Comparison of ENCODE assay signal across 1 cellular context in the genomic region with DNA sequence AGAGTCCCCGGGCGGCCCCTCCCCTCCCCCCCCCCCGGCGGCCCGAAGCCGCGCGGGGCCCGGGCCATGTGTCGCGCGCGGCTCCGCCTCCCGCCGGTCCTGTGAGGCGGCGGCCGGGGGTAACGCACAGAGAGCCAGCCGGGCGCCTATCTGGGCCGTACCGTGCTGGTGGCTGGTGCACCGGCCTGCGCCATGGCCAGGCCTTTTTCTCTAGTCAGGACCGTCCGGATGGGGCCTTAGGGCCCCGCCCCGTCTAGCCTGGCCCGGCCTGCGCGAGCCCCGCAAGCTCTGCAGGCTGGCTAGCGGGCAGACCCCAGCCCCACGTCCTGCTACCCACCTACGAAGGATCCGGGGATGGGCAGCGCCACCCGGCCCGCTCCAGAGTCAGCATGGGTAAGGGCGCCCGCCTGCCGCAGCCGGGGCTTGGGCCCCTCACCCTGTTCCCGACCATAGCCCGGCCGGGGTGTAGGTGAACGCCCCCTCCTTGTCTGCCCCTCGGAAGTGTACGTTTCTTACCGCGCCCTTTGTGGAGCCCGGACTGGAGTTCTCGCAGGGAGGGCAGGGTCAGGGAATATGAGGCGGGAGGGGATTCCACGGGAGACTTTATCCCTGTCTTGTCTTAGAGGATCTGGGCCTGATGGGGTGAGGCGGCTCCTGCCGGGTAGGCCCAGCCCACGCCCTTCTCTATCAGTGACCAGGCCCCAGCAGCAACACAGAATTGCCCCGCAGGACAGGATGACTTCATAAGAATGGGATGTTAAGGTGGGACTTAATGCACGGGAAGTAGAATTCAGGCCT.
TF ChIP-seq lines count a peak whose summit lies in the region.

A gene with protein sequence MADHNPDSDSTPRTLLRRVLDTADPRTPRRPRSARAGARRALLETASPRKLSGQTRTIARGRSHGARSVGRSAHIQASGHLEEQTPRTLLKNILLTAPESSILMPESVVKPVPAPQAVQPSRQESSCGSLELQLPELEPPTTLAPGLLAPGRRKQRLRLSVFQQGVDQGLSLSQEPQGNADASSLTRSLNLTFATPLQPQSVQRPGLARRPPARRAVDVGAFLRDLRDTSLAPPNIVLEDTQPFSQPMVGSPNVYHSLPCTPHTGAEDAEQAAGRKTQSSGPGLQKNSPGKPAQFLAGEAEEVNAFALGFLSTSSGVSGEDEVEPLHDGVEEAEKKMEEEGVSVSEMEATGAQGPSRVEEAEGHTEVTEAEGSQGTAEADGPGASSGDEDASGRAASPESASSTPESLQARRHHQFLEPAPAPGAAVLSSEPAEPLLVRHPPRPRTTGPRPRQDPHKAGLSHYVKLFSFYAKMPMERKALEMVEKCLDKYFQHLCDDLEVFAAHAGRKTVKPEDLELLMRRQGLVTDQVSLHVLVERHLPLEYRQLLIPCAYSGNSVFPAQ (minus strand): TSS at position 630 of the 798 bp plus-strand sequence. CDS start 13,834 bp downstream, outside the sequence.

TF ChIP-seq in HepG2, 621 proteins besides CTCF, POLR2A, EP300 and RAD21 (continued from another document and continues in another):
- TF ChIP-seq SP140L (CRISPR knock-in tag; IDR thresholded peaks at IDR 0.05; ENCODE audit: borderline replicate concordance) (no peak), POLR2AphosphoS2 (IDR thresholded peaks at IDR 0.05; ENCODE audit: low read depth, low read length) (no peak), KDM5A (IDR thresholded peaks at IDR 0.05; ENCODE audit: borderline replicate concordance, low read length) (peak; percentile 13; the same call in 1 of the 2 replicates), TCF7L2 (IDR thresholded peaks at IDR 0.05; ENCODE audit: low read depth, low read length) (no peak), ZNF768 (CRISPR knock-in tag; IDR thresholded peaks at IDR 0.05) (no peak), GTF2F1 (IDR thresholded peaks at IDR 0.05; ENCODE audit: low read length) (no peak), ZNF160 (CRISPR knock-in tag; IDR thresholded peaks at IDR 0.05) (no peak), RBAK (CRISPR knock-in tag; IDR thresholded peaks at IDR 0.05) (no peak), ZNF772 (CRISPR knock-in tag; IDR thresholded peaks at IDR 0.05) (no peak; the same call in 1 of the 2 replicates), LCORL (IDR thresholded peaks at IDR 0.05) (no peak), LCORL (CRISPR knock-in tag; IDR thresholded peaks at IDR 0.05) (no peak), AGO1 (IDR thresholded peaks at IDR 0.05; ENCODE audit: low read depth, low read length, poor library complexity, severe bottlenecking) (no peak), JUND (CRISPR knock-in tag; IDR thresholded peaks at IDR 0.05) (peak; percentile 72), RORA (CRISPR knock-in tag; IDR thresholded peaks at IDR 0.05) (no peak), PHF5A (CRISPR knock-in tag; IDR thresholded peaks at IDR 0.05; ENCODE audit: low read depth, unreplicated experiment) (no peak), ZBTB3 (CRISPR knock-in tag; IDR thresholded peaks at IDR 0.05; ENCODE audit: borderline replicate concordance, low read depth) (no peak), ZNF101 (CRISPR knock-in tag; IDR thresholded peaks at IDR 0.05; ENCODE audit: borderline replicate concordance, low read depth) (no peak), RCOR2 (CRISPR knock-in tag; IDR thresholded peaks at IDR 0.05) (no peak), ZNF724P (CRISPR knock-in tag; IDR thresholded peaks at IDR 0.05; ENCODE audit: borderline replicate concordance) (no peak), MED8 (CRISPR knock-in tag; IDR thresholded peaks at IDR 0.05; ENCODE audit: insufficient replicate concordance) (no peak), RFX5 (IDR thresholded peaks at IDR 0.05; ENCODE audit: low read depth, low read length) (no peak), FOXA1 (IDR thresholded peaks at IDR 0.05) (no peak), FOXA1 (CRISPR knock-in tag; IDR thresholded peaks at IDR 0.05) (no peak), TOE1 (CRISPR knock-in tag; IDR thresholded peaks at IDR 0.05) (no peak), ARNT (IDR thresholded peaks at IDR 0.05) (no peak), NKX3-1 (CRISPR knock-in tag; IDR thresholded peaks at IDR 0.05) (no peak), SALL1 (CRISPR knock-in tag; IDR thresholded peaks at IDR 0.05) (no peak; the same call in 1 of the 2 replicates), ZNF746 (CRISPR knock-in tag; IDR thresholded peaks at IDR 0.05) (no peak; the same call in 1 of the 2 replicates), ZNF749 (CRISPR knock-in tag; IDR thresholded peaks at IDR 0.05; ENCODE audit: borderline replicate concordance) (no peak), TEAD3 (CRISPR knock-in tag; optimal IDR thresholded peaks at IDR 0.05; ENCODE audit: borderline replicate concordance) (no peak), EED (CRISPR knock-in tag; IDR thresholded peaks at IDR 0.05) (no peak), ZNF709 (CRISPR knock-in tag; IDR thresholded peaks at IDR 0.05) (no peak), GABPA (IDR thresholded peaks at IDR 0.05; ENCODE audit: low read depth, low read length) (no peak), GABPA (CRISPR knock-in tag; IDR thresholded peaks at IDR 0.05; ENCODE audit: low read depth) (peak; percentile 40; the same call in 1 of the 2 replicates), ELF3 (CRISPR knock-in tag; IDR thresholded peaks at IDR 0.05) (no peak), RARG (CRISPR knock-in tag; IDR thresholded peaks at IDR 0.05; ENCODE audit: low read depth) (no peak), ZNF253 (CRISPR knock-in tag; IDR thresholded peaks at IDR 0.05; ENCODE audit: borderline replicate concordance) (no peak), SMYD3 (CRISPR knock-in tag; IDR thresholded peaks at IDR 0.05) (no peak), ZBTB7A (CRISPR knock-in tag; IDR thresholded peaks at IDR 0.05) (peak; percentile 71; the same call in 1 of the 2 replicates), MIER2 (CRISPR knock-in tag; IDR thresholded peaks at IDR 0.05) (no peak), SOX6 (IDR thresholded peaks at IDR 0.05) (no peak), SOX6 (CRISPR knock-in tag; IDR thresholded peaks at IDR 0.05) (no peak; the same call in 1 of the 2 replicates), NR2F2 (IDR thresholded peaks at IDR 0.05; ENCODE audit: borderline replicate concordance, low read depth) (no peak), ATF7 (IDR thresholded peaks at IDR 0.05) (no peak), ATF7 (CRISPR knock-in tag; IDR thresholded peaks at IDR 0.05) (0 out of 2 replicates have a peak, but pooled peaks have one; percentile 45), THAP11 (CRISPR knock-in tag; IDR thresholded peaks at IDR 0.05) (no peak), ZFP36L2 (CRISPR knock-in tag; IDR thresholded peaks at IDR 0.05) (no peak; the same call in 1 of the 2 replicates), ZNF839 (CRISPR knock-in tag; IDR thresholded peaks at IDR 0.05; ENCODE audit: borderline replicate concordance) (no peak), CBFB (CRISPR knock-in tag; IDR thresholded peaks at IDR 0.05) (no peak), ZNF20 (CRISPR knock-in tag; IDR thresholded peaks at IDR 0.05) (no peak), ZNF256 (CRISPR knock-in tag; conservative IDR thresholded peaks at IDR 0.05) (no peak), ZNF124 (CRISPR knock-in tag; IDR thresholded peaks at IDR 0.05) (no peak), JARID2 (CRISPR knock-in tag; IDR thresholded peaks at IDR 0.05; ENCODE audit: insufficient replicate concordance) (no peak), ZNF615 (CRISPR knock-in tag; IDR thresholded peaks at IDR 0.05; ENCODE audit: borderline replicate concordance) (no peak), ZNF773 (CRISPR knock-in tag; IDR thresholded peaks at IDR 0.05; ENCODE audit: borderline replicate concordance) (no peak), TARDBP (CRISPR knock-in tag; IDR thresholded peaks at IDR 0.05) (no peak), PITX1 (CRISPR knock-in tag; IDR thresholded peaks at IDR 0.05) (no peak), BRD4 (CRISPR knock-in tag; IDR thresholded peaks at IDR 0.05) (no peak)
- TF ChIP-seq, protein P1, sequence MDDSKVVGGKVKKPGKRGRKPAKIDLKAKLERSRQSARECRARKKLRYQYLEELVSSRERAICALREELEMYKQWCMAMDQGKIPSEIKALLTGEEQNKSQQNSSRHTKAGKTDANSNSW (CRISPR knock-in tag; IDR thresholded peaks at IDR 0.05; ENCODE audit: borderline replicate concordance) = no peak
- TF ChIP-seq, protein P2, sequence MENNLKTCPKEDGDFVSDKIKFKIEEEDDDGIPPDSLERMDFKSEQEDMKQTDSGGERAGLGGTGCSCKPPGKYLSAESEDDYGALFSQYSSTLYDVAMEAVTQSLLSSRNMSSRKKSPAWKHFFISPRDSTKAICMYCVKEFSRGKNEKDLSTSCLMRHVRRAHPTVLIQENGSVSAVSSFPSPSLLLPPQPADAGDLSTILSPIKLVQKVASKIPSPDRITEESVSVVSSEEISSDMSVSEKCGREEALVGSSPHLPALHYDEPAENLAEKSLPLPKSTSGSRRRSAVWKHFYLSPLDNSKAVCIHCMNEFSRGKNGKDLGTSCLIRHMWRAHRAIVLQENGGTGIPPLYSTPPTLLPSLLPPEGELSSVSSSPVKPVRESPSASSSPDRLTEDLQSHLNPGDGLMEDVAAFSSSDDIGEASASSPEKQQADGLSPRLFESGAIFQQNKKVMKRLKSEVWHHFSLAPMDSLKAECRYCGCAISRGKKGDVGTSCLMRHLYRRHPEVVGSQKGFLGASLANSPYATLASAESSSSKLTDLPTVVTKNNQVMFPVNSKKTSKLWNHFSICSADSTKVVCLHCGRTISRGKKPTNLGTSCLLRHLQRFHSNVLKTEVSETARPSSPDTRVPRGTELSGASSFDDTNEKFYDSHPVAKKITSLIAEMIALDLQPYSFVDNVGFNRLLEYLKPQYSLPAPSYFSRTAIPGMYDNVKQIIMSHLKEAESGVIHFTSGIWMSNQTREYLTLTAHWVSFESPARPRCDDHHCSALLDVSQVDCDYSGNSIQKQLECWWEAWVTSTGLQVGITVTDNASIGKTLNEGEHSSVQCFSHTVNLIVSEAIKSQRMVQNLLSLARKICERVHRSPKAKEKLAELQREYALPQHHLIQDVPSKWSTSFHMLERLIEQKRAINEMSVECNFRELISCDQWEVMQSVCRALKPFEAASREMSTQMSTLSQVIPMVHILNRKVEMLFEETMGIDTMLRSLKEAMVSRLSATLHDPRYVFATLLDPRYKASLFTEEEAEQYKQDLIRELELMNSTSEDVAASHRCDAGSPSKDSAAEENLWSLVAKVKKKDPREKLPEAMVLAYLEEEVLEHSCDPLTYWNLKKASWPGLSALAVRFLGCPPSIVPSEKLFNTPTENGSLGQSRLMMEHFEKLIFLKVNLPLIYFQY (CRISPR knock-in tag; IDR thresholded peaks at IDR 0.05; ENCODE audit: borderline replicate concordance) = no peak
- TF ChIP-seq, protein P3, sequence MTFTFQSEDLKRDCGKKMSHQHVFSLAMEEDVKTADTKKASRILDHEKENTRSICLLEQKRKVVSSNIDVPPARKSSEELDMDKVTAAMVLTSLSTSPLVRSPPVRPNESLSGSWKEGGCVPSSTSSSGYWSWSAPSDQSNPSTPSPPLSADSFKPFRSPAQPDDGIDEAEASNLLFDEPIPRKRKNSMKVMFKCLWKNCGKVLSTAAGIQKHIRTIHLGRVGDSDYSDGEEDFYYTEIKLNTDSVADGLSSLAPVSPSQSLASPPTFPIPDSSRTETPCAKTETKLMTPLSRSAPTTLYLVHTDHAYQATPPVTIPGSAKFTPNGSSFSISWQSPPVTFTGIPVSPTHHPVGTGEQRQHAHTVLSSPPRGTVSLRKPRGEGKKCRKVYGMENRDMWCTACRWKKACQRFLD (CRISPR knock-in tag; IDR thresholded peaks at IDR 0.05; ENCODE audit: borderline replicate concordance) = no peak; the same call in 1 of the 2 replicates
- TF ChIP-seq, protein P4, sequence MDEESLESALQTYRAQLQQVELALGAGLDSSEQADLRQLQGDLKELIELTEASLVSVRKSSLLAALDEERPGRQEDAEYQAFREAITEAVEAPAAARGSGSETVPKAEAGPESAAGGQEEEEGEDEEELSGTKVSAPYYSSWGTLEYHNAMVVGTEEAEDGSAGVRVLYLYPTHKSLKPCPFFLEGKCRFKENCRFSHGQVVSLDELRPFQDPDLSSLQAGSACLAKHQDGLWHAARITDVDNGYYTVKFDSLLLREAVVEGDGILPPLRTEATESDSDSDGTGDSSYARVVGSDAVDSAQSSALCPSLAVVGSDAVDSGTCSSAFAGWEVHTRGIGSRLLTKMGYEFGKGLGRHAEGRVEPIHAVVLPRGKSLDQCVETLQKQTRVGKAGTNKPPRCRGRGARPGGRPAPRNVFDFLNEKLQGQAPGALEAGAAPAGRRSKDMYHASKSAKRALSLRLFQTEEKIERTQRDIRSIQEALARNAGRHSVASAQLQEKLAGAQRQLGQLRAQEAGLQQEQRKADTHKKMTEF (CRISPR knock-in tag; IDR thresholded peaks at IDR 0.05) = no peak
- TF ChIP-seq, protein P5, sequence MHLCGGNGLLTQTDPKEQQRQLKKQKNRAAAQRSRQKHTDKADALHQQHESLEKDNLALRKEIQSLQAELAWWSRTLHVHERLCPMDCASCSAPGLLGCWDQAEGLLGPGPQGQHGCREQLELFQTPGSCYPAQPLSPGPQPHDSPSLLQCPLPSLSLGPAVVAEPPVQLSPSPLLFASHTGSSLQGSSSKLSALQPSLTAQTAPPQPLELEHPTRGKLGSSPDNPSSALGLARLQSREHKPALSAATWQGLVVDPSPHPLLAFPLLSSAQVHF (CRISPR knock-in tag; IDR thresholded peaks at IDR 0.05) = 0 out of 2 replicates have a peak, but pooled peaks have one; percentile 60
- TF ChIP-seq, protein P6, sequence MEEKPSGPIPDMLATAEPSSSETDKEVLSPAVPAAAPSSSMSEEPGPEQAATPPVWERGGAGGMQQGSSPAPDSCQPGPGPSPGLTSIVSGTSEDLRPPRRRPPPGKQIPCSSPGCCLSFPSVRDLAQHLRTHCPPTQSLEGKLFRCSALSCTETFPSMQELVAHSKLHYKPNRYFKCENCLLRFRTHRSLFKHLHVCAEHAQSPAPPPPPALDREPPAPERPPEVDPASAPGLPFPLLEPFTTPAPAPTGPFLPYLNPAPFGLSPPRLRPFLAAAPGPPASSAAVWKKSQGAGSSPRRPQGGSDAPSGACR (CRISPR knock-in tag; IDR thresholded peaks at IDR 0.05) = no peak
- TF ChIP-seq, protein P7, sequence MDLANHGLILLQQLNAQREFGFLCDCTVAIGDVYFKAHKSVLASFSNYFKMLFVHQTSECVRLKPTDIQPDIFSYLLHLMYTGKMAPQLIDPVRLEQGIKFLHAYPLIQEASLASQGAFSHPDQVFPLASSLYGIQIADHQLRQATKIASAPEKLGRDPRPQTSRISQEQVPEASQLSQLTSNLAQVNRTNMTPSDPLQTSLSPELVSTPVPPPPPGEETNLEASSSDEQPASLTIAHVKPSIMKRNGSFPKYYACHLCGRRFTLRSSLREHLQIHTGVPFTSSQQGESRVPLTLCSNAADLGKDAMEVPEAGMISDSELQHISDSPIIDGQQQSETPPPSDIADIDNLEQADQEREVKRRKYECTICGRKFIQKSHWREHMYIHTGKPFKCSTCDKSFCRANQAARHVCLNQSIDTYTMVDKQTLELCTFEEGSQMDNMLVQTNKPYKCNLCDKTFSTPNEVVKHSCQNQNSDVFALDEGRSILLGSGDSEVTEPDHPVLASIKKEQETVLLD (CRISPR knock-in tag; IDR thresholded peaks at IDR 0.05; ENCODE audit: low read depth) = no peak; the same call in 1 of the 2 replicates
- TF ChIP-seq, protein P8, sequence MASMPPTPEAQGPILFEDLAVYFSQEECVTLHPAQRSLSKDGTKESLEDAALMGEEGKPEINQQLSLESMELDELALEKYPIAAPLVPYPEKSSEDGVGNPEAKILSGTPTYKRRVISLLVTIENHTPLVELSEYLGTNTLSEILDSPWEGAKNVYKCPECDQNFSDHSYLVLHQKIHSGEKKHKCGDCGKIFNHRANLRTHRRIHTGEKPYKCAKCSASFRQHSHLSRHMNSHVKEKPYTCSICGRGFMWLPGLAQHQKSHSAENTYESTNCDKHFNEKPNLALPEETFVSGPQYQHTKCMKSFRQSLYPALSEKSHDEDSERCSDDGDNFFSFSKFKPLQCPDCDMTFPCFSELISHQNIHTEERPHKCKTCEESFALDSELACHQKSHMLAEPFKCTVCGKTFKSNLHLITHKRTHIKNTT (CRISPR knock-in tag; IDR thresholded peaks at IDR 0.05) = no peak; the same call in 1 of the 2 replicates
